ENCODE assay signal across 1 cellular context in the genomic region with DNA sequence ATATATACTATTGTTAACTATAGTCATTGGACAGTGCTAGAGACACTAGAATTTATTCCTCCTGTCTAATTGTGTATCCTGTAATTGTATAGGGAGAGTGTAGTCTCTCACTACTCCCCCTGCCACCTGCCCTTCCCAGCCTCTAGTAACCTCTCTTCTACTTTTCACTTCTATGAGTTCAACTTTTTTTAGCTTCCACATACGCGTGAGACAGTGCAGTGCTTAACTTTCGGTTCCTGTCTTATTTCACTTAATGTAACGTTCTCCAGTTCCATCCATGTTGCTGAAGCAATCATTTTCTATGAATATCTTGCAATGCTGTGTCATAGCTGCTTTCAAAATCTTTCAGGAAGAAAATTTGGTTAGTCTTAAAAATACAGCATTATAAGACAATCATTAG.
TF ChIP-seq lines count a peak whose summit lies in the region.

No MANE protein-coding gene starts in this region.

TF ChIP-seq in GM23338, 12 proteins besides CTCF, POLR2A, EP300 and RAD21 (continued from another document):
- TF ChIP-seq, protein P1, sequence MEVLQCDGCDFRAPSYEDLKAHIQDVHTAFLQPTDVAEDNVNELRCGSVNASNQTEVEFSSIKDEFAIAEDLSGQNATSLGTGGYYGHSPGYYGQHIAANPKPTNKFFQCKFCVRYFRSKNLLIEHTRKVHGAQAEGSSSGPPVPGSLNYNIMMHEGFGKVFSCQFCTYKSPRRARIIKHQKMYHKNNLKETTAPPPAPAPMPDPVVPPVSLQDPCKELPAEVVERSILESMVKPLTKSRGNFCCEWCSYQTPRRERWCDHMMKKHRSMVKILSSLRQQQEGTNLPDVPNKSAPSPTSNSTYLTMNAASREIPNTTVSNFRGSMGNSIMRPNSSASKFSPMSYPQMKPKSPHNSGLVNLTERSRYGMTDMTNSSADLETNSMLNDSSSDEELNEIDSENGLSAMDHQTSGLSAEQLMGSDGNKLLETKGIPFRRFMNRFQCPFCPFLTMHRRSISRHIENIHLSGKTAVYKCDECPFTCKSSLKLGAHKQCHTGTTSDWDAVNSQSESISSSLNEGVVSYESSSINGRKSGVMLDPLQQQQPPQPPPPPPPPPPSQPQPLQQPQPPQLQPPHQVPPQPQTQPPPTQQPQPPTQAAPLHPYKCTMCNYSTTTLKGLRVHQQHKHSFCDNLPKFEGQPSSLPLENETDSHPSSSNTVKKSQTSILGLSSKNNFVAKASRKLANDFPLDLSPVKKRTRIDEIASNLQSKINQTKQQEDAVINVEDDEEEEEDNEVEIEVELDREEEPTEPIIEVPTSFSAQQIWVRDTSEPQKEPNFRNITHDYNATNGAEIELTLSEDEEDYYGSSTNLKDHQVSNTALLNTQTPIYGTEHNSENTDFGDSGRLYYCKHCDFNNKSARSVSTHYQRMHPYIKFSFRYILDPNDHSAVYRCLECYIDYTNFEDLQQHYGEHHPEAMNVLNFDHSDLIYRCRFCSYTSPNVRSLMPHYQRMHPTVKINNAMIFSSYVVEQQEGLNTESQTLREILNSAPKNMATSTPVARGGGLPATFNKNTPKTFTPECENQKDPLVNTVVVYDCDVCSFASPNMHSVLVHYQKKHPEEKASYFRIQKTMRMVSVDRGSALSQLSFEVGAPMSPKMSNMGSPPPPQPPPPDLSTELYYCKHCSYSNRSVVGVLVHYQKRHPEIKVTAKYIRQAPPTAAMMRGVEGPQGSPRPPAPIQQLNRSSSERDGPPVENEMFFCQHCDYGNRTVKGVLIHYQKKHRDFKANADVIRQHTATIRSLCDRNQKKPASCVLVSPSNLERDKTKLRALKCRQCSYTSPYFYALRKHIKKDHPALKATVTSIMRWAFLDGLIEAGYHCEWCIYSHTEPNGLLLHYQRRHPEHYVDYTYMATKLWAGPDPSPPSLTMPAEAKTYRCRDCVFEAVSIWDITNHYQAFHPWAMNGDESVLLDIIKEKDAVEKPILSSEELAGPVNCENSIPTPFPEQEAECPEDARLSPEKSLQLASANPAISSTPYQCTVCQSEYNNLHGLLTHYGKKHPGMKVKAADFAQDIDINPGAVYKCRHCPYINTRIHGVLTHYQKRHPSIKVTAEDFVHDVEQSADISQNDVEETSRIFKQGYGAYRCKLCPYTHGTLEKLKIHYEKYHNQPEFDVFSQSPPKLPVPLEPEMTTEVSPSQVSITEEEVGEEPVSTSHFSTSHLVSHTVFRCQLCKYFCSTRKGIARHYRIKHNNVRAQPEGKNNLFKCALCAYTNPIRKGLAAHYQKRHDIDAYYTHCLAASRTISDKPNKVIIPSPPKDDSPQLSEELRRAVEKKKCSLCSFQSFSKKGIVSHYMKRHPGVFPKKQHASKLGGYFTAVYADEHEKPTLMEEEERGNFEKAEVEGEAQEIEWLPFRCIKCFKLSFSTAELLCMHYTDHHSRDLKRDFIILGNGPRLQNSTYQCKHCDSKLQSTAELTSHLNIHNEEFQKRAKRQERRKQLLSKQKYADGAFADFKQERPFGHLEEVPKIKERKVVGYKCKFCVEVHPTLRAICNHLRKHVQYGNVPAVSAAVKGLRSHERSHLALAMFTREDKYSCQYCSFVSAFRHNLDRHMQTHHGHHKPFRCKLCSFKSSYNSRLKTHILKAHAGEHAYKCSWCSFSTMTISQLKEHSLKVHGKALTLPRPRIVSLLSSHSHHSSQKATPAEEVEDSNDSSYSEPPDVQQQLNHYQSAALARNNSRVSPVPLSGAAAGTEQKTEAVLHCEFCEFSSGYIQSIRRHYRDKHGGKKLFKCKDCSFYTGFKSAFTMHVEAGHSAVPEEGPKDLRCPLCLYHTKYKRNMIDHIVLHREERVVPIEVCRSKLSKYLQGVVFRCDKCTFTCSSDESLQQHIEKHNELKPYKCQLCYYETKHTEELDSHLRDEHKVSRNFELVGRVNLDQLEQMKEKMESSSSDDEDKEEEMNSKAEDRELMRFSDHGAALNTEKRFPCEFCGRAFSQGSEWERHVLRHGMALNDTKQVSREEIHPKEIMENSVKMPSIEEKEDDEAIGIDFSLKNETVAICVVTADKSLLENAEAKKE (CRISPR knock-in tag; IDR thresholded peaks at IDR 0.05) = no peak
- TF ChIP-seq JUNB (IDR thresholded peaks at IDR 0.05; ENCODE audit: unreplicated experiment) = no peak
- no peak for TF ChIP-seq STAT1 (IDR thresholded peaks at IDR 0.05; ENCODE audit: unreplicated experiment)
- no peak for TF ChIP-seq CREB1 (CRISPR knock-in tag; IDR thresholded peaks at IDR 0.05; ENCODE audit: low read depth)
- no peak for TF ChIP-seq POLR2AphosphoS5 (IDR thresholded peaks at IDR 0.05; ENCODE audit: low read depth)
- TF ChIP-seq EZH2 (IDR thresholded peaks at IDR 0.05; ENCODE audit: low read depth, unreplicated experiment) = no peak
- TF ChIP-seq ZNF331 (CRISPR knock-in tag; IDR thresholded peaks at IDR 0.05; ENCODE audit: low read depth) = no peak
